14 cellular contexts compared by ENCODE assay signal in the genomic region with DNA sequence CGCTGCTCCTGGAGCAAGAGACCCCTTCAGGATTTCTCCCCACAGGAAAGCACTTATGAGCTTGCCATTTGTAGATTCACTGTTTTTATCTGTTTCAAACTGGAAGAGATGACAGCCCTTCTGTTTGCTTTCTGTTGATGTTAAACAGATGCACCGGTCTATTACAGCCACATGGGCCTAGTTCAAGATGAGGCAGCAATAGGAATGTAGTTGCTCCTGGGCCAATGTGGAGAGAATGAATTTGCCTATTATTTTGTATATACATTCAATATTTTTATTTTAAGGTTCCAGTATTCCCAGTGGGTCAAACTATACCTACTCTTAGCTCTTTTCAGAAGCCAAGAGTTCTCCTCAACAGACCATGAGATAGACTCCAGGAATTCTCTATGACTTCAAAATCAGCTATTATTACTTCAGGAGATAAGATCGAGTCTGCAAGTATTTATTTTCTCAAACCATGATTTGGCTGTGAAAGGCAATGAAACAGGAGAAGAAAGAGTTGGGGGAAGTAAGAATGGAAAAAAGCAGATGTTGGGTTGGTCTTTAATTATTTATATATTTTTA.
DNase-seq lines count a peak whose midpoint lies in the region; ATAC-seq and TF ChIP-seq lines count a peak whose summit lies in the region.
"Had no signal": no experiment of that assay in that cellular context is flagged by ENCODE, and none has a peak within 500 bp of the region (broad histone marks: within the 10 kb centered on the region; RNA-seq: fewer than 3 reads in every experiment).

No MANE protein-coding gene starts in this region.

- H3K27ac ChIP-seq in BLaER1 treated with 17β-estradiol and CSF1 and Interleukin-3, amounts not matched to agents 10 nM and 100 nM: no peak overlapping the region
- H3K27ac ChIP-seq in rectal smooth muscle tissue (ENCODE audit: low read depth, low read length): peak overlapping the region; percentile 42
- H3K27ac ChIP-seq in naive thymus-derived CD4-positive, alpha-beta T cell (ENCODE audit: low read depth, low read length): no peak overlapping the region
- H3K27ac ChIP-seq: SK-N-MC had no signal

- H3K9me3 Mint-ChIP-seq in naive thymus-derived CD4-positive, alpha-beta T cell: peaks cover 0 to 5% (median 0%) of the 10 kb centered on the region in 11 donors
- H3K9me3 Mint-ChIP-seq: stimulated activated naive CD8-positive, alpha-beta T cell treated with anti-CD3 and anti-CD28 coated beads, Interleukin-15, Interleukin-2, amounts not matched to agents 100 ng/mL and 50 ng/mL, for 24 hours had no signal

- ATAC-seq in naive thymus-derived CD4-positive, alpha-beta T cell: no peak

- H3K4me2 ChIP-seq in BLaER1 treated with 17β-estradiol and CSF1 and Interleukin-3, amounts not matched to agents 10 nM and 100 nM: peak overlapping the region in 7 of 11 experiments; percentile 1 to 32 (median 26); a peak in 7 of 22 replicates

- no peaks in the 10 kb centered on the region for H3K27me3 Mint-ChIP-seq in naive thymus-derived CD4-positive, alpha-beta T cell
- H3K27me3 Mint-ChIP-seq: stimulated activated naive CD8-positive, alpha-beta T cell treated with anti-CD3 and anti-CD28 coated beads, Interleukin-15, Interleukin-2, amounts not matched to agents 100 ng/mL and 50 ng/mL, for 24 hours had no signal

- H3K9me3 ChIP-seq in BLaER1 treated with 17β-estradiol and CSF1 and Interleukin-3, amounts not matched to agents 10 nM and 100 nM (replicated peaks in 1 of 11): no peaks in the 10 kb centered on the region
- H3K9me3 ChIP-seq in naive thymus-derived CD4-positive, alpha-beta T cell (ENCODE audit: control insufficient read depth in 2 of 3, low read length in 3 of 3): no peaks in the 10 kb centered on the region

- POLR2A ChIA-PET in naive thymus-derived CD4-positive, alpha-beta T cell (lab: Charles Lee): no interaction called here

- CTCF ChIA-PET in naive thymus-derived CD4-positive, alpha-beta T cell (lab: Charles Lee): no interaction called here

- H3K27me3 ChIP-seq in BLaER1 treated with 17β-estradiol and CSF1 and Interleukin-3, amounts not matched to agents 10 nM and 100 nM: no peaks in the 10 kb centered on the region
- H3K27me3 ChIP-seq in rectal smooth muscle tissue (ENCODE audit: control insufficient read depth, insufficient read depth, low read length): no peaks in the 10 kb centered on the region
- no peaks in the 10 kb centered on the region for H3K27me3 ChIP-seq in naive thymus-derived CD4-positive, alpha-beta T cell (ENCODE audit: control insufficient read depth in 2 of 2, insufficient read depth in 2 of 2, low read length in 2 of 2)

- H4K20me1 ChIP-seq in BLaER1 treated with 17β-estradiol and CSF1 and Interleukin-3, amounts not matched to agents 10 nM and 100 nM: no peaks in the 10 kb centered on the region

- peak; percentile 68 for DNase-seq in NCI-H526 treated with DMSO at 0.1 percent for 48 hours (lab: John Stamatoyannopoulos, UW)
- DNase-seq in fibroblast of the aortic adventitia (ENCODE audit: low read depth): peak; percentile 96
- DNase-seq in Kasumi-1 (lab: John Stamatoyannopoulos, UW): no peak
- no peak for DNase-seq in naive thymus-derived CD4-positive, alpha-beta T cell
- no peak for DNase-seq in NCI-H524 (lab: John Stamatoyannopoulos, UW)
- DNase-seq: anterior cingulate cortex; NCI-H345; OCI-M1; stimulated activated CD4-positive, alpha-beta T cell treated with anti-CD3 and anti-CD28 coated beads, Interleukin-12 subunit alpha, Interleukin-12 subunit beta, amount 100 ng/mL, for 4 hours had no signal

- peaks cover 0 to 13% (median 5%) of the 10 kb centered on the region in 10 experiments; a peak in 5 of 20 replicates for H3K4me1 ChIP-seq in BLaER1 treated with 17β-estradiol and CSF1 and Interleukin-3, amounts not matched to agents 10 nM and 100 nM
- H3K4me1 ChIP-seq in rectal smooth muscle tissue (ENCODE audit: control insufficient read depth, insufficient read depth, low read length): peaks cover 26% of the 10 kb centered on the region
- H3K4me1 ChIP-seq in naive thymus-derived CD4-positive, alpha-beta T cell (ENCODE audit: control insufficient read depth in 2 of 2, insufficient read depth in 2 of 2, low read length in 2 of 2): no peaks in the 10 kb centered on the region

- no peak overlapping the region for H3K27ac Mint-ChIP-seq in naive thymus-derived CD4-positive, alpha-beta T cell
- H3K27ac Mint-ChIP-seq: stimulated activated naive CD8-positive, alpha-beta T cell treated with anti-CD3 and anti-CD28 coated beads, Interleukin-15, Interleukin-2, amounts not matched to agents 100 ng/mL and 50 ng/mL, for 24 hours had no signal

- TF ChIP-seq CTCF in fibroblast of the aortic adventitia (IDR thresholded peaks at IDR 0.05; ENCODE audit: insufficient read depth, low read length): peak; percentile 9

- H3K36me3 ChIP-seq in BLaER1 treated with 17β-estradiol and CSF1 and Interleukin-3, amounts not matched to agents 10 nM and 100 nM: no peaks in the 10 kb centered on the region
- H3K36me3 ChIP-seq in rectal smooth muscle tissue (ENCODE audit: control insufficient read depth, insufficient read depth, low read length): no peaks in the 10 kb centered on the region
- H3K36me3 ChIP-seq in naive thymus-derived CD4-positive, alpha-beta T cell (ENCODE audit: control insufficient read depth in 2 of 3, insufficient read depth in 3 of 3, low read length in 3 of 3): no peaks in the 10 kb centered on the region

- no peaks in the 10 kb centered on the region for H3K4me1 Mint-ChIP-seq in naive thymus-derived CD4-positive, alpha-beta T cell

- H3K4me3 ChIP-seq in BLaER1 treated with 17β-estradiol and CSF1 and Interleukin-3, amounts not matched to agents 10 nM and 100 nM: no peak overlapping the region
- H3K4me3 ChIP-seq in fibroblast of the aortic adventitia (ENCODE audit: low read depth, low read length) (no peak overlapping the region), rectal smooth muscle tissue (ENCODE audit: low read length) (no peak overlapping the region)
- H3K4me3 ChIP-seq in naive thymus-derived CD4-positive, alpha-beta T cell (ENCODE audit: low read length): no peak overlapping the region
- H3K4me3 ChIP-seq: lung, SK-N-MC had no signal

- intact Hi-C loops in naive thymus-derived CD4-positive, alpha-beta T cell (cut with micrococcal nuclease): no loop called here

- no peak overlapping the region for H3K4me3 Mint-ChIP-seq in naive thymus-derived CD4-positive, alpha-beta T cell
- H3K4me3 Mint-ChIP-seq: stimulated activated naive CD8-positive, alpha-beta T cell treated with anti-CD3 and anti-CD28 coated beads, Interleukin-15, Interleukin-2, amounts not matched to agents 100 ng/mL and 50 ng/mL, for 24 hours had no signal

- no peaks in the 10 kb centered on the region for H3K36me3 Mint-ChIP-seq in naive thymus-derived CD4-positive, alpha-beta T cell

- no peak overlapping the region for H3K9ac ChIP-seq in BLaER1 treated with 17β-estradiol and CSF1 and Interleukin-3, amounts not matched to agents 10 nM and 100 nM
- no peak overlapping the region for H3K9ac ChIP-seq in rectal smooth muscle tissue (ENCODE audit: low read length)

Comparison
In these comparisons a context has a peak if more than half of its experiments do, and no peak if none do; other contexts are left out.
1. DNase-seq: peak in NCI-H526 treated with DMSO at 0.1 percent for 48 hours (single experiment) and fibroblast of the aortic adventitia (single experiment); none in Kasumi-1 (0 of 2), naive thymus-derived CD4-positive, alpha-beta T cell (0 of 9) and NCI-H524 (0 of 2).